Comparison of ENCODE assay signal across 30 cellular contexts in genomic region chr12:44647891-44648690, GRCh38.
DNase-seq lines count a peak whose midpoint lies in the region; ATAC-seq, FAIRE-seq and TF ChIP-seq lines count a peak whose summit lies in the region.
"Had no signal": no experiment of that assay in that cellular context is flagged by ENCODE, and none has a peak within 500 bp of the region (broad histone marks: within the 10 kb centered on the region; RNA-seq: fewer than 3 reads in every experiment).

No MANE protein-coding gene starts in this region.

- no peaks in the 10 kb centered on the region for H3K79me2 ChIP-seq in H1 (ENCODE audit: control insufficient read depth in 1 of 2, insufficient read depth in 2 of 2, low read length in 2 of 2)

- no peak for TF ChIP-seq EP300 in H1 (IDR thresholded peaks at IDR 0.05; ENCODE audit: borderline replicate concordance in 1 of 2, low read depth in 2 of 2, low read length in 2 of 2)

- H3K27me3 ChIP-seq in H1 (replicated peaks in 1 of 4; ENCODE audit: control insufficient read depth in 3 of 4, extremely low read depth in 1 of 4, insufficient read depth in 3 of 4, low read length in 3 of 4) = no peaks in the 10 kb centered on the region
- H3K27me3 ChIP-seq: foreskin keratinocyte, left lung, sigmoid colon, thyroid gland had no signal

- H2BK120ac ChIP-seq in H1 (replicated peaks; ENCODE audit: low read depth, low read length) = no peak overlapping the region

- WGBS in H1 (ENCODE audit: extremely low coverage in 1 of 2, insufficient coverage in 1 of 2, insufficient read length in 1 of 2, insufficient replicate concordance in 2 of 2, low coverage in 1 of 2, low lambda C conversion rate in 2 of 2, missing lambda C conversion rate in 1 of 2), 2 experiments = 43% methylated on average over 5 of the region's 5 CpGs; no CpG with 5 or more reads in 1 of the 2 experiments

- H2BK5ac ChIP-seq in H1 (ENCODE audit: low read depth, low read length) = no peak overlapping the region

- POLR2A ChIA-PET in H1 (lab: Charles Lee; ENCODE audit: partially characterized antibody) = no interaction called here

- no peaks in the 10 kb centered on the region for H3K23me2 ChIP-seq in H1 (ENCODE audit: low read depth, low read length)

- no peak overlapping the region for H4K91ac ChIP-seq in H1 (replicated peaks; ENCODE audit: insufficient read length, low read length)

- H3K9ac ChIP-seq in H1 (replicated peaks in 1 of 4; ENCODE audit: extremely low read depth in 1 of 4, low read depth in 3 of 4, low read length in 3 of 4) = no peak overlapping the region
- H3K9ac ChIP-seq: SK-N-SH had no signal

- CTCF ChIA-PET in H1 (lab: Charles Lee; ENCODE audit: partially characterized antibody) = interaction anchor here (0.6 to 1.8 kb wide), 5 partner anchors 18 to 331 kb away, joined by 3 to 5 read pairs (median 3); no protein-coding TSS in a partner anchor

- H3K27ac Mint-ChIP-seq in activated T-cell treated with anti-CD3 and anti-CD28 coated beads, Interleukin-2, amount 50 U/mL, for 24 hours = no peak overlapping the region
- peak overlapping the region; percentile 2 for H3K27ac Mint-ChIP-seq in T-helper 17 cell
- H3K27ac Mint-ChIP-seq: activated T-helper 1 cell treated with anti-CD3 and anti-CD28 coated beads, Interleukin-12 subunit alpha, Interleukin-12 subunit beta, Interleukin-2, Interleukin-4 antibody, amounts not matched to agents 30 ng/mL and 10 ng/mL and 1 ng/mL, durations not matched to agents 14 hours and 24 hours and 36 hours; endodermal cell; IgD-negative memory B cell; T-helper 1 cell treated with Interleukin-12 subunit alpha and Interleukin-12 subunit beta and Interleukin-4 antibody, amounts not matched to agents 30 μg/mL and 1 μg/mL, for 36 hours had no signal

- no peak; a peak in 1 of 4 replicates for TF ChIP-seq RAD21 in H1 (IDR thresholded peaks at IDR 0.05 in 1 of 2, conservative IDR thresholded peaks at IDR 0.05 in 1 of 2; ENCODE audit: low read depth in 2 of 2, low read length in 2 of 2)

- peaks cover 11% of the 10 kb centered on the region for H3K4me1 Mint-ChIP-seq in activated T-cell treated with anti-CD3 and anti-CD28 coated beads, Interleukin-2, amount 50 U/mL, for 4 hours (ENCODE audit: low read depth)
- peaks cover 18% of the 10 kb centered on the region for H3K4me1 Mint-ChIP-seq in activated T-cell treated with anti-CD3 and anti-CD28 coated beads, Interleukin-2, amount 50 U/mL, for 24 hours (ENCODE audit: low read depth)
- H3K4me1 Mint-ChIP-seq in T-helper 17 cell = peaks cover 7% of the 10 kb centered on the region
- H3K4me1 Mint-ChIP-seq: endodermal cell, IgD-negative memory B cell had no signal

- no peak overlapping the region for H2AFZ ChIP-seq in H1 (ENCODE audit: low read length)

- H3K9me3 ChIP-seq in T-helper 17 cell (ENCODE audit: control insufficient read depth, low read length, poor library complexity, severe bottlenecking) = no peaks in the 10 kb centered on the region
- no peaks in the 10 kb centered on the region for H3K9me3 ChIP-seq in H1 (ENCODE audit: insufficient read depth in 2 of 2, low read depth in 1 of 2, low read length in 1 of 2)
- H3K9me3 ChIP-seq: heart right ventricle, left lung, sigmoid colon, SK-N-SH, thyroid gland had no signal

- H3K4me1 ChIP-seq in H1 (replicated peaks in 1 of 4; ENCODE audit: control insufficient read depth in 3 of 4, insufficient read depth in 4 of 4, low read length in 3 of 4) = peaks cover 0 to 12% (median 2%) of the 10 kb centered on the region in 4 experiments; a peak in 6 of 7 replicates
- H3K4me1 ChIP-seq: foreskin keratinocyte, heart right ventricle, left lung, sigmoid colon, thyroid gland had no signal

- H3K23ac ChIP-seq in H1 (ENCODE audit: insufficient read length) = no peak overlapping the region

- no peak overlapping the region for H2BK20ac ChIP-seq in H1 (ENCODE audit: low read length)

- no peaks in the 10 kb centered on the region for H3K36me3 ChIP-seq in H1 (ENCODE audit: control insufficient read depth in 2 of 4, insufficient read depth in 4 of 4, low read length in 3 of 4)
- H3K36me3 ChIP-seq: heart right ventricle, left lung, sigmoid colon, thyroid gland had no signal

- no peak for TF ChIP-seq CTCF in H1 (IDR thresholded peaks at IDR 0.05; ENCODE audit: control extremely low read depth in 1 of 3, insufficient read depth in 1 of 3, low read depth in 1 of 3, low read length in 3 of 3)

- no peak overlapping the region for H3K27ac ChIP-seq in H1 (ENCODE audit: low read depth, low read length)
- H3K27ac ChIP-seq: foreskin keratinocyte, heart right ventricle, left lung, sigmoid colon, thyroid gland had no signal

- H3K79me1 ChIP-seq in H1 (ENCODE audit: low read depth, low read length) = no peaks in the 10 kb centered on the region

- no peaks in the 10 kb centered on the region for H4K20me1 ChIP-seq in H1 (replicated peaks in 1 of 2; ENCODE audit: control insufficient read depth in 1 of 2, insufficient read depth in 2 of 2, low read length in 2 of 2)

- FAIRE-seq in H1 (lab: Jason Lieb, UNC) = peak; percentile 65

- H2AK5ac ChIP-seq in H1 (ENCODE audit: low read depth, low read length) = no peak overlapping the region

- H2BK15ac ChIP-seq in H1 (ENCODE audit: low read length) = no peak overlapping the region

- no peak for DNase-seq in activated T-cell treated with anti-CD3 and anti-CD28 coated beads, Interleukin-2, amount 50 U/mL, for 4 hours
- DNase-seq in activated T-cell treated with anti-CD3 and anti-CD28 coated beads, Interleukin-2, amount 50 U/mL, for 24 hours = no peak
- no peak for DNase-seq in T-helper 17 cell
- peak in 1 of 2 experiments; percentile 7 for DNase-seq in H1 (ENCODE audit: low read depth in 1 of 2, low spot score in 2 of 2)
- no peak for DNase-seq in stimulated activated naive CD8-positive, alpha-beta T cell treated with anti-CD3 and anti-CD28 coated beads, Interleukin-15, Interleukin-2, amounts not matched to agents 100 U/mL and 50 U/mL, for 24 hours
- DNase-seq in NCI-H526 (lab: John Stamatoyannopoulos, UW) = no peak
- DNase-seq in NCI-H128 (lab: John Stamatoyannopoulos, UW; ENCODE audit: unreplicated experiment) = no peak
- DNase-seq in AG08396 (ENCODE audit: low spot score) = no peak
- DNase-seq: activated CD4-positive, alpha-beta T cell treated with anti-CD3 and anti-CD28 coated beads for 4 hours; CD4-positive, alpha-beta memory T cell; central memory CD4-positive, alpha-beta T cell; DMS153; endodermal cell; foreskin keratinocyte; H7; heart right ventricle; mesendoderm; NCI-H1092 treated with DMSO at 0.1 percent for 48 hours; NCI-H2029 treated with DMSO at 0.1 percent for 48 hours; NCI-H226; NCI-H748 treated with DMSO at 0.1 percent for 48 hours; sigmoid colon; SK-N-SH; stimulated activated naive CD4-positive, alpha-beta T cell treated with Interleukin-2 at 50 U/mL for 16 hours; thyroid gland had no signal

- no peak overlapping the region for H3K18ac ChIP-seq in H1 (ENCODE audit: extremely low read depth, low read length)

- H3K4me3 ChIP-seq in H1 (ENCODE audit: extremely low read depth in 1 of 4, insufficient read depth in 2 of 4, low read depth in 3 of 4, low read length in 4 of 4) = peak overlapping the region in 1 of 4 experiments; percentile 4; a peak in 1 of 8 replicates
- H3K4me3 ChIP-seq: heart right ventricle, left lung, sigmoid colon, thyroid gland had no signal

- no peaks in the 10 kb centered on the region for H3K27me3 Mint-ChIP-seq in activated T-cell treated with anti-CD3 and anti-CD28 coated beads, Interleukin-2, amount 50 U/mL, for 4 hours (ENCODE audit: low read depth)
- H3K27me3 Mint-ChIP-seq in activated T-cell treated with anti-CD3 and anti-CD28 coated beads, Interleukin-2, amount 50 U/mL, for 24 hours = no peaks in the 10 kb centered on the region
- no peaks in the 10 kb centered on the region for H3K27me3 Mint-ChIP-seq in T-helper 17 cell
- H3K27me3 Mint-ChIP-seq: CD4-positive, alpha-beta memory T cell; IgD-negative memory B cell had no signal

- H4K8ac ChIP-seq in H1 (ENCODE audit: extremely low read depth, insufficient read depth, low read length) = no peak overlapping the region

- TF ChIP-seq POLR2A in H1 (IDR thresholded peaks at IDR 0.05; ENCODE audit: control extremely low read depth in 1 of 2, low read depth in 2 of 2, low read length in 2 of 2) = no peak

- no peak overlapping the region for H3K4ac ChIP-seq in H1 (replicated peaks; ENCODE audit: insufficient read length, low read depth, low read length)

- peaks cover 13% of the 10 kb centered on the region for H3K36me3 Mint-ChIP-seq in activated T-cell treated with anti-CD3 and anti-CD28 coated beads, Interleukin-2, amount 50 U/mL, for 4 hours (ENCODE audit: insufficient read depth)
- H3K36me3 Mint-ChIP-seq in activated T-cell treated with anti-CD3 and anti-CD28 coated beads, Interleukin-2, amount 50 U/mL, for 24 hours (ENCODE audit: low read depth) = peaks cover 13% of the 10 kb centered on the region
- H3K36me3 Mint-ChIP-seq in T-helper 17 cell (ENCODE audit: low read depth) = no peaks in the 10 kb centered on the region
- H3K36me3 Mint-ChIP-seq: IgD-negative memory B cell had no signal

- H3K9me3 Mint-ChIP-seq in activated T-cell treated with anti-CD3 and anti-CD28 coated beads, Interleukin-2, amount 50 U/mL, for 4 hours = no peaks in the 10 kb centered on the region
- no peaks in the 10 kb centered on the region for H3K9me3 Mint-ChIP-seq in activated T-cell treated with anti-CD3 and anti-CD28 coated beads, Interleukin-2, amount 50 U/mL, for 24 hours
- H3K9me3 Mint-ChIP-seq: activated T-helper 1 cell treated with anti-CD3 and anti-CD28 coated beads, Interleukin-12 subunit alpha, Interleukin-12 subunit beta, Interleukin-2, Interleukin-4 antibody, amounts not matched to agents 30 ng/mL and 10 ng/mL and 1 ng/mL, durations not matched to agents 14 hours and 24 hours and 36 hours; endodermal cell; IgD-negative memory B cell; T-helper 1 cell treated with Interleukin-12 subunit alpha and Interleukin-12 subunit beta and Interleukin-4 antibody, amounts not matched to agents 30 μg/mL and 1 μg/mL, for 36 hours had no signal

- H3K14ac ChIP-seq in H1 (ENCODE audit: insufficient read length) = no peak overlapping the region

- H3K4me2 ChIP-seq in H1 (ENCODE audit: insufficient read depth in 1 of 2, low read depth in 2 of 2, low read length in 2 of 2) = peak overlapping the region in 1 of 2 experiments; percentile 48; a peak in 2 of 4 replicates
- H3K4me2 ChIP-seq: SK-N-SH had no signal

- no peak overlapping the region for H3K56ac ChIP-seq in H1 (replicated peaks; ENCODE audit: insufficient read length, low read depth, low read length)

- H2BK12ac ChIP-seq in H1 (ENCODE audit: low read depth, low read length) = no peak overlapping the region

- no peak overlapping the region for H4K5ac ChIP-seq in H1 (ENCODE audit: insufficient read length, low read depth, low read length)

- peak; percentile 40 to 74 for ATAC-seq in activated T-cell treated with anti-CD3 and anti-CD28 coated beads, Interleukin-2, amount 50 U/mL, for 4 hours
- ATAC-seq in T-helper 17 cell = no peak
- peak; percentile 65 for ATAC-seq in stimulated activated naive CD8-positive, alpha-beta T cell treated with anti-CD3 and anti-CD28 coated beads, Interleukin-15, Interleukin-2, amounts not matched to agents 100 U/mL and 50 U/mL, for 24 hours
- ATAC-seq: esophagus mucosa, foreskin keratinocyte, heart right ventricle, left lung had no signal

- no peak overlapping the region for H3K4me3 Mint-ChIP-seq in activated T-cell treated with anti-CD3 and anti-CD28 coated beads, Interleukin-2, amount 50 U/mL, for 4 hours
- no peak overlapping the region for H3K4me3 Mint-ChIP-seq in activated T-cell treated with anti-CD3 and anti-CD28 coated beads, Interleukin-2, amount 50 U/mL, for 24 hours
- no peak overlapping the region for H3K4me3 Mint-ChIP-seq in T-helper 17 cell
- H3K4me3 Mint-ChIP-seq: activated T-helper 1 cell treated with anti-CD3 and anti-CD28 coated beads, Interleukin-12 subunit alpha, Interleukin-12 subunit beta, Interleukin-2, Interleukin-4 antibody, amounts not matched to agents 30 ng/mL and 10 ng/mL and 1 ng/mL, durations not matched to agents 14 hours and 24 hours and 36 hours; CD4-positive, alpha-beta memory T cell; endodermal cell; IgD-negative memory B cell; T-helper 1 cell treated with Interleukin-12 subunit alpha and Interleukin-12 subunit beta and Interleukin-4 antibody, amounts not matched to agents 30 μg/mL and 1 μg/mL, for 36 hours had no signal
